7 cellular contexts compared by ENCODE assay signal in genomic region chr15:32396522-32396921, GRCh38. TPM values are rescaled to one million over a fixed set of nuclear protein-coding genes. Genes with fewer than 3 reads are reported as not detected.
"Had no signal": no experiment of that assay in that cellular context is flagged by ENCODE, and none has a peak within 500 bp of the region (broad histone marks: within the 10 kb centered on the region; RNA-seq: fewer than 3 reads in every experiment).

No MANE protein-coding gene starts in this region.

RNA-seq across cellular contexts. Expression of gene GOLGA8K, which starts 6.6 kb away (rescaled TPM):
- total RNA-seq: progenitor cell of endocrine pancreas, smooth muscle cell, stomach had no signal
- polyA plus RNA-seq: naive thymus-derived CD4-positive, alpha-beta T cell; smooth muscle cell had no signal

RNA-seq across cellular contexts. Expression of gene GOLGA8O, which starts 58.9 kb away (rescaled TPM):
- total RNA-seq: occipital lobe, progenitor cell of endocrine pancreas, vagina had no signal
- polyA plus RNA-seq: naive thymus-derived CD4-positive, alpha-beta T cell; neural cell; smooth muscle cell had no signal
